ENCODE assay signal across 21 cellular contexts in genomic region chr3:54905230-54905888, GRCh38. TPM values are rescaled to one million over a fixed set of nuclear protein-coding genes. Genes with fewer than 3 reads are reported as not detected.
DNase-seq lines count a peak whose midpoint lies in the region; TF ChIP-seq lines count a peak whose summit lies in the region.
"Had no signal": no experiment of that assay in that cellular context is flagged by ENCODE, and none has a peak within 500 bp of the region (broad histone marks: within the 10 kb centered on the region; RNA-seq: fewer than 3 reads in every experiment).

No MANE protein-coding gene starts in this region.

- H3K79me2 ChIP-seq in GM23248 (ENCODE audit: insufficient read depth) = no peaks in the 10 kb centered on the region

- WGBS in GM23248 (ENCODE audit: low coverage in 1 of 2, low lambda C conversion rate in 2 of 2, missing lambda C conversion rate in 2 of 2), 2 experiments = 36 to 47% methylated on average over 2 of the region's 2 CpGs

- H3K9me3 ChIP-seq in GM23248 (ENCODE audit: low read depth) = no peaks in the 10 kb centered on the region
- H3K9me3 ChIP-seq: Caco-2 had no signal

- H4K20me1 ChIP-seq in GM23248 (ENCODE audit: insufficient read depth) = no peaks in the 10 kb centered on the region

- in situ Hi-C loops in GM23248 (cut with MboI) = no loop called here

- peak; percentile 12 for TF ChIP-seq CTCF in retinal pigment epithelial cell (conservative IDR thresholded peaks at IDR 0.05; ENCODE audit: low read depth, low read length)

- H3K27me3 ChIP-seq in GM23248 (replicated peaks; ENCODE audit: insufficient read depth) = no peaks in the 10 kb centered on the region
- H3K27me3 ChIP-seq: foreskin keratinocyte, neural progenitor cell had no signal

- H3K9me2 ChIP-seq in GM23248 (ENCODE audit: insufficient read depth) = no peaks in the 10 kb centered on the region

- H3F3A ChIP-seq in GM23248 (ENCODE audit: insufficient read depth) = peaks cover 23% of the 10 kb centered on the region

- H3K4me2 ChIP-seq in GM23248 (ENCODE audit: unreplicated experiment) = peak overlapping the region; percentile 44
- H3K4me2 ChIP-seq: neural progenitor cell had no signal

- H3K27ac ChIP-seq in GM23248 = no peak overlapping the region
- H3K27ac ChIP-seq: coronary artery, foreskin keratinocyte, neural progenitor cell, WERI-Rb-1 had no signal

- H3K36me3 ChIP-seq in GM23248 (ENCODE audit: low read depth) = no peaks in the 10 kb centered on the region
- H3K36me3 ChIP-seq: neural progenitor cell, WERI-Rb-1 had no signal

- no peak overlapping the region for H2AFZ ChIP-seq in GM23248
- H2AFZ ChIP-seq: neural progenitor cell had no signal

- H3K4me3 ChIP-seq in GM23248 = peak overlapping the region; percentile 6; the same call in 1 of the 2 replicates
- no peak overlapping the region for H3K4me3 ChIP-seq in retinal pigment epithelial cell (ENCODE audit: low read length)
- H3K4me3 ChIP-seq: coronary artery, neural progenitor cell had no signal

- no peak overlapping the region for H3K9ac ChIP-seq in GM23248
- H3K9ac ChIP-seq: neural progenitor cell had no signal

- H3K4me1 ChIP-seq in GM23248 (ENCODE audit: insufficient read depth) = peaks cover 31% of the 10 kb centered on the region
- H3K4me1 ChIP-seq: Caco-2, foreskin keratinocyte, neural progenitor cell had no signal

- peak; percentile 67 for DNase-seq in GM23248
- peak; percentile 57 for DNase-seq in amniotic epithelial cell (ENCODE audit: low read depth)
- peak; percentile 37 for DNase-seq in glomerular visceral epithelial cell (ENCODE audit: extremely low spot score)
- DNase-seq in retinal pigment epithelial cell (ENCODE audit: low read depth) = peak; percentile 46
- DNase-seq in DMS114 treated with DMSO at 0.1 percent for 48 hours (lab: John Stamatoyannopoulos, UW; ENCODE audit: unreplicated experiment) = no peak
- no peak for DNase-seq in COR-L47 (lab: John Stamatoyannopoulos, UW)
- no peak for DNase-seq in middle frontal gyrus (ENCODE audit: extremely low spot score, low spot score)
- DNase-seq: activated CD4-positive, alpha-beta T cell treated with anti-CD3 and anti-CD28 coated beads, Interleukin-2, amount 50 U/mL, for 4 hours; activated naive CD4-positive, alpha-beta T cell treated with Interleukin-2 at 50 U/mL for 16 hours; anterior cingulate cortex; Caco-2; foreskin keratinocyte; NCI-H1417; NCI-H526 treated with DMSO at 0.1 percent for 48 hours; retina; SHP77 treated with DMSO at 0.1 percent for 48 hours; WERI-Rb-1 had no signal

RNA-seq across cellular contexts. Expression of gene LRTM1, which starts 22.5 kb away (rescaled TPM):
- total RNA-seq in GM23248 (2014; rRNA removed; shearing (Covaris generic)) = not detected in 2 replicates
- polyA plus RNA-seq in GM23248 (2016; fragmentation: Nextera tagmentation; extraction: Ambion mirVana) = not detected in 2 replicates
- total RNA-seq: Caco-2, foreskin keratinocyte, mononuclear cell, temporal lobe had no signal
- polyA plus RNA-seq: foreskin keratinocyte had no signal

Comparison
In these comparisons a context has a peak if more than half of its experiments do, and no peak if none do; other contexts are left out.
1. DNase-seq: peak in GM23248 (single experiment), amniotic epithelial cell (single experiment), glomerular visceral epithelial cell (single experiment) and retinal pigment epithelial cell (single experiment); none in DMS114 treated with DMSO at 0.1 percent for 48 hours (single experiment), COR-L47 (single experiment) and middle frontal gyrus (single experiment).